ENCODE assay signal across 30 cellular contexts in genomic region chr4:71648923-71649322, GRCh38.
"Had no signal": no experiment of that assay in that cellular context is flagged by ENCODE, and none has a peak within 500 bp of the region (broad histone marks: within the 10 kb centered on the region; RNA-seq: fewer than 3 reads in every experiment).

No MANE protein-coding gene starts in this region.

- H3K4me1 ChIP-seq: adrenal gland, esophagus muscularis mucosa, heart left ventricle, parathyroid adenoma, thyroid gland, upper lobe of left lung, vagina had no signal

- DNase-seq: activated CD4-positive, alpha-beta T cell treated with anti-CD3 and anti-CD28 coated beads for 48 hours; activated CD4-positive, alpha-beta T cell treated with anti-CD3 and anti-CD28 coated beads, Interleukin-2, amount 50 U/mL, for 48 hours; activated CD8-positive, alpha-beta memory T cell treated with anti-CD3 and anti-CD28 coated beads for 24 hours; activated effector memory CD4-positive, alpha-beta T cell treated with anti-CD3 and anti-CD28 coated beads, Interleukin-2, amount 50 U/mL, for 16 hours; activated naive CD4-positive, alpha-beta T cell treated with anti-CD3 and anti-CD28 coated beads for 36 hours; activated naive CD8-positive, alpha-beta T cell treated with anti-CD3 and anti-CD28 coated beads for 36 hours; activated T-cell treated with anti-CD3 and anti-CD28 coated beads, Interleukin-2, amount 50 U/mL, for 1 hour; adrenal gland; aorta; dorsolateral prefrontal cortex; effector memory CD4-positive, alpha-beta T cell; heart left ventricle; hypothalamus; immature natural killer cell; kidney; naive thymus-derived CD8-positive, alpha-beta T cell; nucleus accumbens; right cardiac atrium; stimulated activated CD4-positive, alpha-beta T cell treated with anti-CD3 and anti-CD28 coated beads, Interleukin-15, amount 100 ng/mL, for 24 hours; stimulated activated CD4-positive, alpha-beta T cell treated with anti-CD3 and anti-CD28 coated beads, Interleukin-2, amount 100 ng/mL, for 24 hours; stimulated activated naive B cell treated with anti-CD40 and anti-IgM and Interleukin-4, amounts not matched to agents 10 μg/mL and 1 μg/mL and 100 μg/mL, for 72 hours; stomach; thyroid gland had no signal

- H3K27me3 ChIP-seq: adrenal gland, dorsolateral prefrontal cortex, esophagus muscularis mucosa, heart left ventricle, stomach, thyroid gland, upper lobe of left lung, vagina had no signal

- ATAC-seq: heart left ventricle; naive thymus-derived CD8-positive, alpha-beta T cell; right cardiac atrium; stimulated activated naive B cell treated with anti-CD40 and anti-IgM and Interleukin-4, amounts not matched to agents 10 μg/mL and 1 μg/mL and 100 μg/mL, for 72 hours had no signal

- H3K36me3 ChIP-seq: adrenal gland, esophagus muscularis mucosa, heart left ventricle, stomach, thyroid gland, upper lobe of left lung, vagina had no signal

- H3K27ac ChIP-seq: adrenal gland, coronary artery, dorsolateral prefrontal cortex, esophagus muscularis mucosa, foreskin keratinocyte, heart left ventricle, parathyroid adenoma, stomach, thyroid gland, upper lobe of left lung, vagina, VCaP had no signal

- H3K4me3 ChIP-seq: adrenal gland, coronary artery, dorsolateral prefrontal cortex, esophagus muscularis mucosa, heart left ventricle, stomach, thyroid gland, upper lobe of left lung, vagina had no signal

- H3K9me3 ChIP-seq: adrenal gland, esophagus muscularis mucosa, thyroid gland, upper lobe of left lung, vagina had no signal
